In genomic region chr4:22531638-22532037, GRCh38 we compare ENCODE assay signal across 7 cellular contexts.
"Had no signal": no experiment of that assay in that cellular context is flagged by ENCODE, and none has a peak within 500 bp of the region (broad histone marks: within the 10 kb centered on the region; RNA-seq: fewer than 3 reads in every experiment).

No MANE protein-coding gene starts in this region.

- H3K27ac Mint-ChIP-seq: H9 had no signal

- H3K4me1 Mint-ChIP-seq: H9 had no signal

- H3K4me3 ChIP-seq: GM23248 had no signal

- FAIRE-seq: H1, H54, HTR-8/SVneo had no signal

- H3K4me3 Mint-ChIP-seq: H9 had no signal

- H3K27ac ChIP-seq: GM23248 had no signal

- DNase-seq: H9, HCEC 1CT, IMR-90 had no signal
